In the genomic region with DNA sequence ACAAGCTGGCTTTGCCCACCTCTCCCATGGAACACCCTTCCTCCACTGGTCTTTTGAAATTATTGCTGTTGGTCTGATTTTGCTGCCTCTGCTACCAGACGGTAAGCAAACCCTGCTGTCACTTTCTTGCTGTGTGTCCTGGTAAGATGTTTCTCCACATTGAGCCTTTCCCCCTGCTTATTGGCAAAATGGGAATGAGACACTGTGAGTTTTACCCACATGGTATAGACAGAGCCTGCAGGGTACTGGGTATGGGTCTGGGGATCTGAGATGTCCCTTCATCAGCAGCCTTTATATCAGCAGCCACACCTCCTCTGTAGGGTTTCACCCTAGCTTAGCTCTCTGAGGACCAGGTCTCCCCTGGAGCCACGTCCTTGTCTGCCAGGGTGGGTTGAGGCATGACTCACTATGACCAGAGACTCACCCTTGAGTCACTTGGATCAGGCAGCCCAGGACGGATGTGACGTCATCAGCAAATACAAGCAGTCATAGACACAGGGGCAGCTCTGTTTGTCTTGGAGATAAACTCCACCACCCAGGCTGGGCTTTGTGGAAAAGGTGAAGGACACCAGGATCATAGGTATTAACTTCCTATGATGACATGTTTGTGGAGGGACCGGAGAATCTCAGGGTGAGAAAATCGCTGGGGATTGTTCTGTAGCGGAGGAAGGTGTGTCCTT, we compare ENCODE assay signal across 8 cellular contexts. TPM values are rescaled to one million over a fixed set of nuclear protein-coding genes. Genes with fewer than 3 reads are reported as not detected.
DNase-seq lines count a peak whose midpoint lies in the region; ATAC-seq and TF ChIP-seq lines count a peak whose summit lies in the region.

No MANE protein-coding gene starts in this region.

- no peaks in the 10 kb centered on the region for H3K36me3 ChIP-seq in stomach
- H3K36me3 ChIP-seq in CD8-positive, alpha-beta memory T cell (ENCODE audit: insufficient read depth, low read length), result no peaks in the 10 kb centered on the region

- TF ChIP-seq CTCF in foreskin keratinocyte (conservative IDR thresholded peaks at IDR 0.05) (no peak), stomach (IDR thresholded peaks at IDR 0.05) (no peak)

- H3K27ac ChIP-seq in foreskin keratinocyte, result peak overlapping the region; percentile 52
- peak overlapping the region; percentile 81 to 92 (median 86) for H3K27ac ChIP-seq in stomach
- H3K27ac ChIP-seq in substantia nigra (ENCODE audit: low read depth, low read length, poor library complexity, severe bottlenecking), result no peak overlapping the region
- no peak overlapping the region for H3K27ac ChIP-seq in CD8-positive, alpha-beta memory T cell (ENCODE audit: low read depth, low read length)

- peaks cover 16% of the 10 kb centered on the region for H3K4me1 ChIP-seq in foreskin keratinocyte
- peaks cover 14 to 25% (median 15%) of the 10 kb centered on the region in 4 donors for H3K4me1 ChIP-seq in stomach
- H3K4me1 ChIP-seq in CD8-positive, alpha-beta memory T cell (ENCODE audit: insufficient read depth, low read length), result no peaks in the 10 kb centered on the region

- intact Hi-C loops in stomach (cut with DNase I; ENCODE audit: low total_unique reads), result no loop called here

- no peak for TF ChIP-seq POLR2A in stomach (IDR thresholded peaks at IDR 0.05)

- H3K4me3 Mint-ChIP-seq in CD8-positive, alpha-beta memory T cell, result no peak overlapping the region

- no peaks in the 10 kb centered on the region for H3K9me3 ChIP-seq in stomach
- no peaks in the 10 kb centered on the region for H3K9me3 ChIP-seq in CD8-positive, alpha-beta memory T cell (ENCODE audit: low read length)

- no peaks in the 10 kb centered on the region for H3K4me1 Mint-ChIP-seq in CD8-positive, alpha-beta memory T cell

- ATAC-seq in SK-N-SH treated with all-trans-retinoic acid at 6 μM for 48 hours, result peak; percentile 87
- ATAC-seq in foreskin keratinocyte, result peak; percentile 92

- peak; percentile 70 for DNase-seq in activated effector memory CD4-positive, alpha-beta T cell treated with anti-CD3 and anti-CD28 coated beads, Interleukin-2, amount 50 U/mL, for 16 hours
- DNase-seq in activated effector memory CD4-positive, alpha-beta T cell treated with Interleukin-2 at 50 U/mL for 16 hours, result no peak
- peak; percentile 91 to 95 for DNase-seq in foreskin keratinocyte
- DNase-seq in stomach, result peak; percentile 84
- DNase-seq in substantia nigra (lab: John Stamatoyannopoulos, UW), result no peak
- DNase-seq in CD8-positive, alpha-beta memory T cell, result no peak
- no peak for DNase-seq in putamen (ENCODE audit: low spot score)

- no peak for TF ChIP-seq EP300 in stomach (IDR thresholded peaks at IDR 0.05)

- H3K27me3 Mint-ChIP-seq in CD8-positive, alpha-beta memory T cell, result peaks cover 27 to 29% of the 10 kb centered on the region in 2 donors

- H3K27ac Mint-ChIP-seq in CD8-positive, alpha-beta memory T cell, result no peak overlapping the region

- POLR2A ChIA-PET in CD8-positive, alpha-beta memory T cell (lab: Charles Lee), result no interaction called here

- H3K36me3 Mint-ChIP-seq in CD8-positive, alpha-beta memory T cell, result no peaks in the 10 kb centered on the region

- WGBS in stomach, 5 donors, result 31 to 48% (median 40%) methylated on average over 6 to 7 of the region's 7 CpGs

- H3K4me3 ChIP-seq in stomach, result no peak overlapping the region
- no peak overlapping the region for H3K4me3 ChIP-seq in CD8-positive, alpha-beta memory T cell (ENCODE audit: low read length)

- peaks cover 0 to 4% (median 0%) of the 10 kb centered on the region in 5 donors for H3K9me3 Mint-ChIP-seq in CD8-positive, alpha-beta memory T cell

- no peaks in the 10 kb centered on the region for H3K27me3 ChIP-seq in foreskin keratinocyte
- H3K27me3 ChIP-seq in stomach, result peaks cover 0 to 19% (median 0%) of the 10 kb centered on the region in 3 donors
- H3K27me3 ChIP-seq in CD8-positive, alpha-beta memory T cell (ENCODE audit: insufficient read depth, low read length, poor library complexity, severe bottlenecking), result no peaks in the 10 kb centered on the region

- CTCF ChIA-PET in CD8-positive, alpha-beta memory T cell (lab: Charles Lee), result no interaction called here

TF ChIP-seq in SK-N-SH treated with all-trans-retinoic acid at 6 μM for 48 hours, 23 proteins besides CTCF, POLR2A, EP300 and RAD21:
- 0 out of 2 replicates have a peak, but pooled peaks have one; percentile 30 for TF ChIP-seq CSDC2 (CRISPR knock-in tag; IDR thresholded peaks at IDR 0.05)
- no peak for TF ChIP-seq ARNTL (CRISPR knock-in tag; IDR thresholded peaks at IDR 0.05; ENCODE audit: borderline replicate concordance, low read depth)
- TF ChIP-seq, protein P1, sequence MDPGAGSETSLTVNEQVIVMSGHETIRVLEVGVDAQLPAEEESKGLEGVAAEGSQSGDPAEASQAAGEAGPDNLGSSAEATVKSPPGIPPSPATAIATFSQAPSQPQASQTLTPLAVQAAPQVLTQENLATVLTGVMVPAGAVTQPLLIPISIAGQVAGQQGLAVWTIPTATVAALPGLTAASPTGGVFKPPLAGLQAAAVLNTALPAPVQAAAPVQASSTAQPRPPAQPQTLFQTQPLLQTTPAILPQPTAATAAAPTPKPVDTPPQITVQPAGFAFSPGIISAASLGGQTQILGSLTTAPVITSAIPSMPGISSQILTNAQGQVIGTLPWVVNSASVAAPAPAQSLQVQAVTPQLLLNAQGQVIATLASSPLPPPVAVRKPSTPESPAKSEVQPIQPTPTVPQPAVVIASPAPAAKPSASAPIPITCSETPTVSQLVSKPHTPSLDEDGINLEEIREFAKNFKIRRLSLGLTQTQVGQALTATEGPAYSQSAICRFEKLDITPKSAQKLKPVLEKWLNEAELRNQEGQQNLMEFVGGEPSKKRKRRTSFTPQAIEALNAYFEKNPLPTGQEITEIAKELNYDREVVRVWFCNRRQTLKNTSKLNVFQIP (CRISPR knock-in tag; IDR thresholded peaks at IDR 0.05; ENCODE audit: borderline replicate concordance, low read depth), result no peak

RNA-seq across cellular contexts. Expression of gene BAIAP2L1, which starts 17.9 kb away (rescaled TPM):
- total RNA-seq in foreskin keratinocyte (38.0 and 47.6 TPM in 2 replicates), stomach (10 to 100 TPM; 20.6 to 78.2 (median 62.9) TPM)
- polyA plus RNA-seq in foreskin keratinocyte (29.5 and 34.8 TPM in 2 replicates), stomach (10 to 100 TPM; 26.1 to 46.9 (median 28.1) TPM)
- 1 to 10 TPM in 1 of 2 experiments, under 1 TPM in 1; 0.58 to 1.3 TPM for total RNA-seq in CD8-positive, alpha-beta memory T cell
- 0.29 TPM for polyA plus RNA-seq in CD8-positive, alpha-beta memory T cell

Comparison
In these comparisons a context has a peak if more than half of its experiments do, and no peak if none do; other contexts are left out.
1. DNase-seq: peak in activated effector memory CD4-positive, alpha-beta T cell treated with anti-CD3 and anti-CD28 coated beads, Interleukin-2, amount 50 U/mL, for 16 hours (single experiment), foreskin keratinocyte (2 of 2) and stomach (single experiment); none in activated effector memory CD4-positive, alpha-beta T cell treated with Interleukin-2 at 50 U/mL for 16 hours (single experiment), substantia nigra (0 of 49), CD8-positive, alpha-beta memory T cell (0 of 5) and putamen (single experiment).
2. H3K27ac ChIP-seq: peak in foreskin keratinocyte (single experiment) and stomach (5 of 5); none in substantia nigra (single experiment) and CD8-positive, alpha-beta memory T cell (single experiment).
3. RNA of gene BAIAP2L1, which starts 17.9 kb away (total RNA-seq): 20.6 to 78.2 TPM in stomach and 38.0 to 47.6 TPM in foreskin keratinocyte; 0.58 to 1.3 TPM in CD8-positive, alpha-beta memory T cell; every median in the first group is over 4 times any median in the second.